ENCODE assay signal across 23 cellular contexts in genomic region chr5:1831257-1831656, GRCh38. TPM values are rescaled to one million over a fixed set of nuclear protein-coding genes. Genes with fewer than 3 reads are reported as not detected.
"Had no signal": no experiment of that assay in that cellular context is flagged by ENCODE, and none has a peak within 500 bp of the region (broad histone marks: within the 10 kb centered on the region; RNA-seq: fewer than 3 reads in every experiment).

No MANE protein-coding gene starts in this region.

- DNase-seq: dermis blood vessel endothelial cell; esophagus squamous epithelium; glutamatergic neuron; left colon; left ventricle myocardium superior; mammary epithelial cell; mucosa of descending colon; natural killer cell; nucleus accumbens; pancreas; stimulated activated CD4-positive, alpha-beta T cell treated with anti-CD3 and anti-CD28 coated beads, Interleukin-2, amount 100 ng/mL, for 24 hours; stimulated activated CD4-positive, alpha-beta T cell treated with anti-CD3 and anti-CD28 coated beads, Interleukin-4, amount 100 ng/mL, for 4 hours; stimulated activated naive B cell treated with anti-CD40 and anti-IgM and Interleukin-4, amounts not matched to agents 10 μg/mL and 1 μg/mL and 100 μg/mL, for 72 hours; stimulated activated naive CD8-positive, alpha-beta T cell treated with anti-CD3 and anti-CD28 coated beads, Interleukin-15, amount 100 ng/mL, for 72 hours; testis had no signal

- H3K36me3 ChIP-seq: pancreas, prostate gland had no signal

- H3K27me3 ChIP-seq: pancreas, testis had no signal

- H3K4me3 ChIP-seq: esophagus squamous epithelium, gastroesophageal sphincter, mucosa of descending colon, pancreas, prostate gland, testis, tibial nerve had no signal

- H3K4me1 Mint-ChIP-seq: stimulated activated naive B cell treated with anti-CD40 and anti-IgM and Interleukin-4, amounts not matched to agents 10 μg/mL and 1 μg/mL and 100 μg/mL, for 72 hours had no signal

- H3K4me1 ChIP-seq: esophagus squamous epithelium, gastroesophageal sphincter, pancreas, prostate gland, testis, tibial nerve had no signal

- H3K9me3 Mint-ChIP-seq: natural killer cell; neural crest cell; stimulated activated naive B cell treated with anti-CD40 and anti-IgM and Interleukin-4, amounts not matched to agents 10 μg/mL and 1 μg/mL and 100 μg/mL, for 72 hours; stimulated activated naive CD8-positive, alpha-beta T cell treated with anti-CD3 and anti-CD28 coated beads, Interleukin-15, amount 100 ng/mL, for 72 hours had no signal

- H3K9me3 ChIP-seq: esophagus squamous epithelium, gastroesophageal sphincter, mucosa of descending colon, pancreas, prostate gland, testis had no signal

- H3K27ac ChIP-seq: esophagus squamous epithelium, gastroesophageal sphincter, pancreas, prostate gland, testis, tibial nerve had no signal

- ATAC-seq: gastroesophageal sphincter; left colon; left ventricle myocardium superior; mucosa of descending colon; natural killer cell; pancreas; sciatic nerve; stimulated activated naive B cell treated with anti-CD40 and anti-IgM and Interleukin-4, amounts not matched to agents 10 μg/mL and 1 μg/mL and 100 μg/mL, for 72 hours; stimulated activated naive CD8-positive, alpha-beta T cell treated with anti-CD3 and anti-CD28 coated beads, Interleukin-15, amount 100 ng/mL, for 72 hours had no signal

- H3K4me3 Mint-ChIP-seq: natural killer cell; neural crest cell; stimulated activated naive B cell treated with anti-CD40 and anti-IgM and Interleukin-4, amounts not matched to agents 10 μg/mL and 1 μg/mL and 100 μg/mL, for 72 hours; stimulated activated naive CD8-positive, alpha-beta T cell treated with anti-CD3 and anti-CD28 coated beads, Interleukin-15, amount 100 ng/mL, for 72 hours had no signal

- H3K27ac Mint-ChIP-seq: natural killer cell; stimulated activated naive B cell treated with anti-CD40 and anti-IgM and Interleukin-4, amounts not matched to agents 10 μg/mL and 1 μg/mL and 100 μg/mL, for 72 hours had no signal

- H3K36me3 Mint-ChIP-seq: natural killer cell had no signal

RNA-seq across cellular contexts. Expression of gene IRX4, which starts 51.5 kb away (rescaled TPM):
- total RNA-seq: dermis blood vessel endothelial cell, epithelial cell of proximal tubule, left colon, mucosa of descending colon, natural killer cell, pancreas, renal cortical epithelial cell, sciatic nerve, tibial nerve, urinary bladder had no signal
